Comparison of ENCODE assay signal across 23 cellular contexts in genomic region chr11:106092446-106092845, GRCh38. TPM values are rescaled to one million over a fixed set of nuclear protein-coding genes. Genes with fewer than 3 reads are reported as not detected.
A peak's percentile ranks its signal among the peaks of the same experiment; 100 is the strongest.
DNase-seq lines count a peak whose midpoint lies in the region; ATAC-seq and TF ChIP-seq lines count a peak whose summit lies in the region.
"Had no signal": no experiment of that assay in that cellular context is flagged by ENCODE, and none has a peak within 500 bp of the region (broad histone marks: within the 10 kb centered on the region; RNA-seq: fewer than 3 reads in every experiment).

No MANE protein-coding gene starts in this region.

- H3K4me3 ChIP-seq in MM.1S (ENCODE audit: low read length): no peak overlapping the region
- H3K4me3 ChIP-seq: adrenal gland, colonic mucosa, hepatocyte, K562, left lung, smooth muscle cell, thoracic aorta, vagina had no signal

- H3K36me3 ChIP-seq in MM.1S (replicated peaks; ENCODE audit: insufficient read depth, low read length): peaks cover 4% of the 10 kb centered on the region
- H3K36me3 ChIP-seq: colonic mucosa had no signal

- H3K9me3 ChIP-seq in MM.1S (replicated peaks; ENCODE audit: insufficient read depth, low read length): no peaks in the 10 kb centered on the region
- H3K9me3 ChIP-seq: adrenal gland, colonic mucosa, left lung, thoracic aorta, vagina had no signal

- TF ChIP-seq CTCF in GM10266 (IDR thresholded peaks at IDR 0.05; ENCODE audit: control insufficient read depth, insufficient read depth, low read depth, missing control alignments) (no peak), MM.1S (IDR thresholded peaks at IDR 0.05; ENCODE audit: low read length) (no peak), omental fat pad (IDR thresholded peaks at IDR 0.05) (no peak)

- H3K4me1 ChIP-seq in MM.1S (ENCODE audit: low read length): peaks cover 26% of the 10 kb centered on the region

- peak overlapping the region; percentile 43; the same call in 1 of the 2 replicates for H3K27ac ChIP-seq in MM.1S (ENCODE audit: low read length)
- H3K27ac ChIP-seq: adrenal gland, colonic mucosa, hepatocyte, left lung, thoracic aorta, vagina had no signal

- peaks cover 50% of the 10 kb centered on the region for H3K79me2 ChIP-seq in MM.1S (ENCODE audit: low read length)

- H3K9ac ChIP-seq in MM.1S (ENCODE audit: low read length): no peak overlapping the region

- H4K20me1 ChIP-seq in MM.1S (ENCODE audit: insufficient read depth, low read length): peaks cover 10% of the 10 kb centered on the region; the same call in 1 of the 2 replicates

- no peaks in the 10 kb centered on the region for H3F3A ChIP-seq in MM.1S (ENCODE audit: insufficient read depth, low read length)

- peak; percentile 9 for DNase-seq in GM10266 (ENCODE audit: extremely low spot score)
- peak; percentile 9 for DNase-seq in MM.1S
- DNase-seq in omental fat pad (ENCODE audit: low spot score): no peak
- DNase-seq in GF-D8 (lab: John Stamatoyannopoulos, UW): no peak
- DNase-seq: activated CD8-positive, alpha-beta memory T cell treated with anti-CD3 and anti-CD28 coated beads for 24 hours; adrenal gland; colonic mucosa; effector memory CD8-positive, alpha-beta T cell; foreskin melanocyte; HFFc6; left lung; naive thymus-derived CD8-positive, alpha-beta T cell; NCI-H69 had no signal

- H3K27me3 ChIP-seq in MM.1S (replicated peaks; ENCODE audit: insufficient read depth, low read length): no peaks in the 10 kb centered on the region
- H3K27me3 ChIP-seq: adrenal gland, colonic mucosa, hepatocyte, left lung, vagina had no signal

- H2AFZ ChIP-seq in MM.1S (ENCODE audit: low read length): no peak overlapping the region
- H2AFZ ChIP-seq: hepatocyte had no signal

- ATAC-seq in GM18519 (IDR thresholded peaks at IDR 0.05; ENCODE audit: low FRiP score, unreplicated experiment) (peak; percentile 31), GM21717 (IDR thresholded peaks at IDR 0.05; ENCODE audit: unreplicated experiment) (peak; percentile 34), omental fat pad (ENCODE audit: low FRiP score) (no peak), GM21381 (IDR thresholded peaks at IDR 0.05; ENCODE audit: unreplicated experiment) (no peak)
- ATAC-seq: effector memory CD8-positive, alpha-beta T cell; esophagus mucosa; K562; left lung; naive thymus-derived CD8-positive, alpha-beta T cell; stimulated activated memory B cell treated with anti-CD40 and anti-IgM and Interleukin-4, amounts not matched to agents 10 μg/mL and 1 μg/mL and 100 μg/mL, for 72 hours had no signal

- H3K9me2 ChIP-seq in MM.1S (replicated peaks; ENCODE audit: insufficient read depth, low read length): no peaks in the 10 kb centered on the region

- no peak overlapping the region for H3K4me2 ChIP-seq in MM.1S (ENCODE audit: low read depth, low read length)
- H3K4me2 ChIP-seq: hepatocyte had no signal

RNA-seq across cellular contexts. Expression of gene AASDHPPT, which starts 15.0 kb away (rescaled TPM):
- 10 to 100 TPM; 24.5 to 35.8 (median 29.0) TPM for total RNA-seq in omental fat pad

RNA-seq across cellular contexts. Expression of gene KBTBD3, which starts 15.3 kb away (rescaled TPM):
- total RNA-seq in omental fat pad: 10 to 100 TPM in 1 of 4 donors, 1 to 10 TPM in 3; 2.5 to 12.0 (median 4.4) TPM

Comparison
In these comparisons a context has a peak if more than half of its experiments do, and no peak if none do; other contexts are left out.
1. DNase-seq: peak in GM10266 (single experiment) and MM.1S (single experiment); none in omental fat pad (single experiment) and GF-D8 (single experiment).
2. ATAC-seq: peak in GM18519 (single experiment) and GM21717 (single experiment); none in omental fat pad (single experiment) and GM21381 (single experiment).